12 cellular contexts compared by ENCODE assay signal in genomic region chr14:78566859-78567172, GRCh38.
DNase-seq lines count a peak whose midpoint lies in the region; ATAC-seq and TF ChIP-seq lines count a peak whose summit lies in the region.
"Had no signal": no experiment of that assay in that cellular context is flagged by ENCODE, and none has a peak within 500 bp of the region (broad histone marks: within the 10 kb centered on the region; RNA-seq: fewer than 3 reads in every experiment).

No MANE protein-coding gene starts in this region.

- peak; percentile 15 for ATAC-seq in GM19035 (IDR thresholded peaks at IDR 0.05; ENCODE audit: unreplicated experiment)
- peak; percentile 12 for ATAC-seq in HG03103 (IDR thresholded peaks at IDR 0.05; ENCODE audit: low read depth, unreplicated experiment)
- no peak for ATAC-seq in GM21515 (IDR thresholded peaks at IDR 0.05; ENCODE audit: unreplicated experiment)

- no peak for TF ChIP-seq POLR2A in erythroblast (IDR thresholded peaks at IDR 0.05; ENCODE audit: low read length)

- no peak for DNase-seq in NCI-H510A treated with DMSO at 0.1 percent for 48 hours (lab: John Stamatoyannopoulos, UW)
- DNase-seq in erythroblast (lab: John Stamatoyannopoulos, UW): no peak
- DNase-seq in osteocyte (ENCODE audit: extremely low spot score, unreplicated experiment): no peak

- peaks cover 0 to 2% (median 0%) of the 10 kb centered on the region in 5 experiments for H3K9me3 Mint-ChIP-seq in brain
- no peaks in the 10 kb centered on the region for H3K9me3 Mint-ChIP-seq in osteocyte (ENCODE audit: unreplicated experiment)
- H3K9me3 Mint-ChIP-seq: activated naive CD8-positive, alpha-beta T cell treated with anti-CD3 and anti-CD28 coated beads, Interleukin-2, amount 10 ng/mL, durations not matched to agents 7 days and 5 days; activated T-cell treated with anti-CD3 and anti-CD28 coated beads, Interleukin-2, amount 50 U/mL, for 24 hours; nephron had no signal

- H3K4me3 Mint-ChIP-seq in brain (no peak overlapping the region), osteocyte (ENCODE audit: unreplicated experiment) (no peak overlapping the region)

- peaks cover 5% of the 10 kb centered on the region for H3K27me3 Mint-ChIP-seq in brain
- no peaks in the 10 kb centered on the region for H3K27me3 Mint-ChIP-seq in osteocyte (ENCODE audit: unreplicated experiment)
- H3K27me3 Mint-ChIP-seq: activated T-cell treated with anti-CD3 and anti-CD28 coated beads, Interleukin-2, amount 50 U/mL, for 24 hours had no signal

- H3K36me3 Mint-ChIP-seq in brain: peaks cover 5% of the 10 kb centered on the region
- no peaks in the 10 kb centered on the region for H3K36me3 Mint-ChIP-seq in osteocyte (ENCODE audit: unreplicated experiment)
- H3K36me3 Mint-ChIP-seq: activated naive CD8-positive, alpha-beta T cell treated with anti-CD3 and anti-CD28 coated beads, Interleukin-2, amount 10 ng/mL, durations not matched to agents 7 days and 5 days had no signal

- peak overlapping the region; percentile 4 to 78 (median 49) for H3K27ac Mint-ChIP-seq in brain
- H3K27ac Mint-ChIP-seq in osteocyte (ENCODE audit: unreplicated experiment): no peak overlapping the region
- H3K27ac Mint-ChIP-seq: activated naive CD8-positive, alpha-beta T cell treated with anti-CD3 and anti-CD28 coated beads, Interleukin-2, amount 10 ng/mL, durations not matched to agents 7 days and 5 days; activated T-cell treated with anti-CD3 and anti-CD28 coated beads, Interleukin-2, amount 50 U/mL, for 24 hours; nephron had no signal

- TF ChIP-seq CTCF in C4-2B (conservative IDR thresholded peaks at IDR 0.05) (peak; percentile 59), brain (conservative IDR thresholded peaks at IDR 0.05) (peak in 1 of 2 experiments; percentile 36), osteocyte (IDR thresholded peaks at IDR 0.05) (no peak)

- no peak overlapping the region for H3K27ac ChIP-seq in C4-2B
- H3K27ac ChIP-seq: hepatocyte had no signal

- H3K4me1 Mint-ChIP-seq in brain (peaks cover 32% of the 10 kb centered on the region), osteocyte (ENCODE audit: unreplicated experiment) (peaks cover 2% of the 10 kb centered on the region)
